In the genomic region with DNA sequence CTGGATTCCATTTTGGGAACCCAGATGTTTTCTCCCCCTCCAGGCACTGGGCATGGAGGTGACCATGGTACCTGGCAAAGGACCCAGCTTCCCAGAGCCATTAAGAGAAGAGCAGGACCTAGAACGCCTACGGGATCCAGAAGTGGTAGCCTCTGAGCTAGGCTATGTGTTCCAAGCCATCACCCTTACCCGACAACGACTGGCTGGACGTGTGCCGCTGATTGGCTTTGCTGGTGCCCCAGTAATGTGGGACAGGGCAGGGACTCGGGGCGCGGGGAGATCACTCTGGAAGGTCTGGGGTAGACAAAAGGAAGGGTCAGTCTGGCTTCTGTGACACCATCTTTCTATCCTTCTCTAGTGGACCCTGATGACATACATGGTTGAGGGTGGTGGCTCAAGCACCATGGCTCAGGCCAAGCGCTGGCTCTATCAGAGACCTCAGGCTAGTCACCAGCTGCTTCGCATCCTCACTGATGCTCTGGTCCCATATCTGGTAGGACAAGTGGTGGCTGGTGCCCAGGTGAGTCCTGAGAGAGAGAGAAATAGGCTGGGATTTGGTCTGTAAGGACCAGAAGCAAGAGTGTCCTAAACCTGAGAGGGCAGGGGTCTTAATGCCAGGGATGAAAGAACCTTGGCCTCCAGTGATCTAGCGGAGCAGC, we compare ENCODE assay signal across 10 cellular contexts. TPM values are rescaled to one million over a fixed set of nuclear protein-coding genes. Genes with fewer than 3 reads are reported as not detected.
DNase-seq lines count a peak whose midpoint lies in the region; ATAC-seq and TF ChIP-seq lines count a peak whose summit lies in the region.
"Had no signal": no experiment of that assay in that cellular context is flagged by ENCODE, and none has a peak within 500 bp of the region (broad histone marks: within the 10 kb centered on the region; RNA-seq: fewer than 3 reads in every experiment).

No MANE protein-coding gene starts in this region.

- peaks cover 31 to 60% (median 48%) of the 10 kb centered on the region in 4 donors for H3K4me1 Mint-ChIP-seq in CD4-positive, alpha-beta memory T cell
- peaks cover 18 to 44% (median 34%) of the 10 kb centered on the region in 3 donors for H3K4me1 Mint-ChIP-seq in IgD-negative memory B cell

- CTCF ChIA-PET in CD4-positive, alpha-beta memory T cell (lab: Charles Lee; ENCODE audit: partially characterized antibody) = interaction anchor here (0.5 to 13.1 kb wide), 25 partner anchors 8 to 967 kb away, joined by 3 to 388 read pairs (median 4); partner anchors contain the start of genes CCDC163, EIF2B3, MMACHC and MUTYH
- CTCF ChIA-PET in mammary epithelial cell (lab: Charles Lee; ENCODE audit: low non-redundant PET) = interaction anchor here (0.5 to 1.5 kb wide), 6 partner anchors 172 to 543 kb away, joined by 3 to 24 read pairs (median 4); no protein-coding TSS in a partner anchor

- POLR2A ChIA-PET in CD4-positive, alpha-beta memory T cell (lab: Charles Lee; ENCODE audit: partially characterized antibody) = interaction anchor here (1.2 to 8.4 kb wide), 15 partner anchors 26 to 508 kb away, joined by 3 to 158 read pairs (median 16); partner anchors contain the start of genes BTBD19, CCDC163, EIF2B3 and MMACHC

- H3K9me3 Mint-ChIP-seq in CD4-positive, alpha-beta memory T cell = no peaks in the 10 kb centered on the region
- no peaks in the 10 kb centered on the region for H3K9me3 Mint-ChIP-seq in IgD-negative memory B cell
- H3K9me3 Mint-ChIP-seq: activated B cell treated with CpG ODN at 0.5 μM for 24 hours had no signal

- no peaks in the 10 kb centered on the region for H3K27me3 Mint-ChIP-seq in CD4-positive, alpha-beta memory T cell
- peaks cover 1% of the 10 kb centered on the region for H3K27me3 Mint-ChIP-seq in IgD-negative memory B cell
- H3K27me3 Mint-ChIP-seq: activated B cell treated with CpG ODN at 0.5 μM for 24 hours had no signal

- H3K4me2 ChIP-seq in mammary epithelial cell (ENCODE audit: insufficient read depth, low read depth, low read length) = peak overlapping the region; percentile 80

- no peak overlapping the region for H3K27ac ChIP-seq in CD4-positive, alpha-beta memory T cell (ENCODE audit: low read depth, low read length)
- no peak overlapping the region for H3K27ac ChIP-seq in mammary epithelial cell (ENCODE audit: insufficient read depth, low read depth, low read length)
- peak overlapping the region; percentile 79 for H3K27ac ChIP-seq in neutrophil
- H3K27ac ChIP-seq in esophagus squamous epithelium = no peak overlapping the region

- 67% methylated on average over 7 of the region's 12 CpGs for WGBS in mammary epithelial cell (ENCODE audit: low coverage, missing lambda C conversion rate)
- WGBS in esophagus squamous epithelium, 2 donors = 59 to 80% methylated on average over 4 to 9 of the region's 12 CpGs

- in situ Hi-C loops in mammary epithelial cell (cut with MboI; ENCODE audit: low sequenced_read_pairs in 2 of 2) = loop anchor here (5.0 to 10.0 kb wide), 3 partner anchors 179 to 481 kb away; partner anchors contain the start of gene TESK2 (in 2 of the 2)

- no peak for TF ChIP-seq POLR2A in esophagus squamous epithelium (IDR thresholded peaks at IDR 0.05)

- peak overlapping the region in 4 of 7 donors; percentile 37 to 91 (median 59) for H3K27ac Mint-ChIP-seq in CD4-positive, alpha-beta memory T cell
- peak overlapping the region; percentile 53 to 84 (median 78) for H3K27ac Mint-ChIP-seq in IgD-negative memory B cell

- BruUV-seq in mammary epithelial cell (replicated peaks; lab: Mats Ljungman, UMichigan) = no TSS peak

- H3K9me3 ChIP-seq in CD4-positive, alpha-beta memory T cell (ENCODE audit: control insufficient read depth in 1 of 2, low read length in 2 of 2) = no peaks in the 10 kb centered on the region
- H3K9me3 ChIP-seq in mammary epithelial cell (replicated peaks; ENCODE audit: insufficient read depth, low read length) (no peaks in the 10 kb centered on the region), neutrophil (no peaks in the 10 kb centered on the region), esophagus squamous epithelium (no peaks in the 10 kb centered on the region)

- peaks cover 40% of the 10 kb centered on the region for H3K4me1 ChIP-seq in CD4-positive, alpha-beta memory T cell (ENCODE audit: insufficient read depth, low read length)
- peaks cover 24% of the 10 kb centered on the region for H3K4me1 ChIP-seq in mammary epithelial cell (ENCODE audit: insufficient read depth, low read length)
- peaks cover 35 to 45% of the 10 kb centered on the region in 2 experiments for H3K4me1 ChIP-seq in neutrophil (ENCODE audit: control insufficient read depth in 1 of 2, insufficient read depth in 1 of 2, low read depth in 1 of 2, low read length in 1 of 2)
- peaks cover 27 to 63% (median 39%) of the 10 kb centered on the region in 3 donors for H3K4me1 ChIP-seq in esophagus squamous epithelium

- H3K79me2 ChIP-seq in mammary epithelial cell (ENCODE audit: insufficient read depth, low read length) = peaks cover 46% of the 10 kb centered on the region

- H3K9ac ChIP-seq in mammary epithelial cell (ENCODE audit: insufficient read depth, low read length) = peak overlapping the region; percentile 90

- ATAC-seq in HG03196 (IDR thresholded peaks at IDR 0.05; ENCODE audit: unreplicated experiment) = no peak

- TF ChIP-seq CTCF in mammary epithelial cell (conservative IDR thresholded peaks at IDR 0.05 in 1 of 2, IDR thresholded peaks at IDR 0.05 in 1 of 2; ENCODE audit: extremely low read depth in 1 of 2, insufficient read depth in 1 of 2, low read depth in 1 of 2, low read length in 2 of 2) (no peak), neutrophil (IDR thresholded peaks at IDR 0.05) (no peak), esophagus squamous epithelium (IDR thresholded peaks at IDR 0.05) (no peak)

- H3K36me3 Mint-ChIP-seq in CD4-positive, alpha-beta memory T cell = peaks cover 12 to 32% of the 10 kb centered on the region in 2 donors
- no peaks in the 10 kb centered on the region for H3K36me3 Mint-ChIP-seq in IgD-negative memory B cell

- DNase-seq in CD4-positive, alpha-beta memory T cell = no peak
- DNase-seq in mammary epithelial cell = no peak
- DNase-seq in NCI-H774 (lab: John Stamatoyannopoulos, UW) = no peak
- no peak for DNase-seq in esophagus squamous epithelium (lab: John Stamatoyannopoulos, UW)
- DNase-seq in NCI-H1092 treated with DMSO at 0.1 percent for 48 hours (lab: John Stamatoyannopoulos, UW) = no peak
- DNase-seq: NCI-H1417 treated with DMSO at 0.1 percent for 48 hours had no signal

- no peaks in the 10 kb centered on the region for H3K27me3 ChIP-seq in CD4-positive, alpha-beta memory T cell (ENCODE audit: insufficient read depth, low read length)
- H3K27me3 ChIP-seq in mammary epithelial cell (ENCODE audit: insufficient read depth, low read length) (no peaks in the 10 kb centered on the region), neutrophil (no peaks in the 10 kb centered on the region), esophagus squamous epithelium (no peaks in the 10 kb centered on the region)

- dilution Hi-C loops in mammary epithelial cell (cut with HindIII; ENCODE audit: low sequenced_read_pairs) = no loop called here

- no peak overlapping the region for H3K4me3 ChIP-seq in CD4-positive, alpha-beta memory T cell (ENCODE audit: low read length in 2 of 2)
- peak overlapping the region in 1 of 3 experiments; percentile 62 for H3K4me3 ChIP-seq in mammary epithelial cell (replicated peaks in 1 of 3; ENCODE audit: insufficient read depth in 1 of 3, low read depth in 2 of 3, low read length in 3 of 3)
- no peak overlapping the region for H3K4me3 ChIP-seq in neutrophil (ENCODE audit: low read depth in 1 of 2, low read length in 1 of 2)
- H3K4me3 ChIP-seq in esophagus squamous epithelium = no peak overlapping the region

- H4K20me1 ChIP-seq in mammary epithelial cell (ENCODE audit: insufficient read depth, low read length) = no peaks in the 10 kb centered on the region

- intact Hi-C loops in CD4-positive, alpha-beta memory T cell (cut with micrococcal nuclease) = loop anchor here (1.0 to 5.0 kb wide), 6 partner anchors 194 to 557 kb away; partner anchors contain the start of genes RNU5D-1 and ZSWIM5
- intact Hi-C loops in mammary epithelial cell (cut with micrococcal nuclease) (loop anchor here (1.0 to 2.0 kb wide), 6 partner anchors 217 to 557 kb away; no protein-coding TSS in a partner anchor), esophagus squamous epithelium (cut with DNase I) (loop anchor here (5.0 to 10.0 kb wide), 3 partner anchors 169 to 479 kb away; partner anchors contain the start of genes PTCH2 and TESK2)

- H3K36me3 ChIP-seq in CD4-positive, alpha-beta memory T cell (ENCODE audit: insufficient read depth, low read length) = peaks cover 10% of the 10 kb centered on the region
- H3K36me3 ChIP-seq in mammary epithelial cell (ENCODE audit: insufficient read depth, low read length) (peaks cover 8% of the 10 kb centered on the region), neutrophil (peaks cover 23% of the 10 kb centered on the region), esophagus squamous epithelium (peaks cover 5 to 40% (median 15%) of the 10 kb centered on the region in 3 donors)

- no peak overlapping the region for H2AFZ ChIP-seq in mammary epithelial cell (ENCODE audit: low read depth, low read length)

- peak overlapping the region in 4 of 8 donors; percentile 25 to 46 (median 26) for H3K4me3 Mint-ChIP-seq in CD4-positive, alpha-beta memory T cell
- H3K4me3 Mint-ChIP-seq in IgD-negative memory B cell = peak overlapping the region in 1 of 4 donors; percentile 83

RNA-seq across cellular contexts. Expression of gene UROD, which starts 1.6 kb away (rescaled TPM):
- total RNA-seq in CD4-positive, alpha-beta memory T cell = 10 to 100 TPM; 46.0 to 52.0 TPM
- polyA plus RNA-seq in CD4-positive, alpha-beta memory T cell = 100 to 1,000 TPM in 1 of 2 donors, 10 to 100 TPM in 1; 77.3 to 114 TPM
- 52.8 TPM for polyA plus RNA-seq in IgD-negative memory B cell
- 100 to 1,000 TPM; 100 to 108 TPM for total RNA-seq in mammary epithelial cell
- 217 TPM for polyA plus RNA-seq in mammary epithelial cell
- 159 TPM for polyA minus RNA-seq in mammary epithelial cell
- total RNA-seq in esophagus squamous epithelium = 10 to 100 TPM; 26.8 to 57.8 (median 36.7) TPM

RNA-seq across cellular contexts. Expression of gene HECTD3, which starts 2.6 kb away (rescaled TPM):
- total RNA-seq in CD4-positive, alpha-beta memory T cell = 10 to 100 TPM; 56.3 to 61.3 TPM
- 10 to 100 TPM; 15.6 to 31.6 TPM for polyA plus RNA-seq in CD4-positive, alpha-beta memory T cell
- polyA plus RNA-seq in IgD-negative memory B cell (27.2 TPM), mammary epithelial cell (33.0 TPM)
- total RNA-seq in mammary epithelial cell (10 to 100 TPM; 18.5 to 29.4 TPM), esophagus squamous epithelium (10 to 100 TPM; 25.3 to 42.2 (median 28.2) TPM)
- 81.4 TPM for polyA minus RNA-seq in mammary epithelial cell

RNA-seq across cellular contexts. Expression of gene EIF2B3, which starts 27.3 kb away (rescaled TPM):
- total RNA-seq in CD4-positive, alpha-beta memory T cell = 10 to 100 TPM; 13.7 to 16.1 TPM
- polyA plus RNA-seq in CD4-positive, alpha-beta memory T cell = 10 to 100 TPM; 24.2 to 25.9 TPM
- polyA plus RNA-seq in IgD-negative memory B cell (19.3 TPM), mammary epithelial cell (36.9 TPM)
- total RNA-seq in mammary epithelial cell (10 to 100 TPM; 28.3 to 34.8 TPM), esophagus squamous epithelium (10 to 100 TPM; 10.7 to 24.3 (median 23.5) TPM)
- polyA minus RNA-seq in mammary epithelial cell = 49.1 TPM
